In genomic region chr14:34098045-34098984, GRCh38 we compare ENCODE assay signal across 1 cellular context.
TF ChIP-seq lines count a peak whose summit lies in the region.

No MANE protein-coding gene starts in this region.

TF ChIP-seq in HepG2, 621 proteins besides CTCF, POLR2A, EP300 and RAD21 (continued from another document and continues in another):
- 0 out of 4 replicates have a peak, but pooled peaks of 1 of the 2 experiments have one; percentile 26 for TF ChIP-seq REST (IDR thresholded peaks at IDR 0.05; ENCODE audit: borderline replicate concordance in 1 of 2, low read depth in 1 of 2, low read length in 2 of 2)
- TF ChIP-seq ZNF33B (CRISPR knock-in tag; IDR thresholded peaks at IDR 0.05), result no peak
- no peak for TF ChIP-seq SIN3B (IDR thresholded peaks at IDR 0.05; ENCODE audit: low read length)
- peak; percentile 42 to 48; a peak in 1 of 4 replicates for TF ChIP-seq HMGXB4 (CRISPR knock-in tag; IDR thresholded peaks at IDR 0.05; ENCODE audit: borderline replicate concordance in 1 of 2, low read depth in 1 of 2)
- no peak for TF ChIP-seq GPN1 (CRISPR knock-in tag; IDR thresholded peaks at IDR 0.05; ENCODE audit: borderline replicate concordance)
- TF ChIP-seq CREM (IDR thresholded peaks at IDR 0.05), result no peak
- no peak for TF ChIP-seq CREM (CRISPR knock-in tag; IDR thresholded peaks at IDR 0.05)
- TF ChIP-seq ZNF205 (CRISPR knock-in tag; IDR thresholded peaks at IDR 0.05), result 0 out of 2 replicates have a peak, but pooled peaks have one; percentile 11
- 0 out of 2 replicates have a peak, but pooled peaks have one; percentile 33 for TF ChIP-seq ZNF354B (CRISPR knock-in tag; IDR thresholded peaks at IDR 0.05)
- 0 out of 2 replicates have a peak, but pooled peaks have one; percentile 41 for TF ChIP-seq ZNF670 (CRISPR knock-in tag; IDR thresholded peaks at IDR 0.05; ENCODE audit: borderline replicate concordance)
- TF ChIP-seq ZNF570 (CRISPR knock-in tag; IDR thresholded peaks at IDR 0.05; ENCODE audit: borderline replicate concordance), result no peak
- TF ChIP-seq IRF2 (CRISPR knock-in tag; IDR thresholded peaks at IDR 0.05), result peak; percentile 60
- TF ChIP-seq IKZF1 (IDR thresholded peaks at IDR 0.05), result no peak
- TF ChIP-seq SOX5 (CRISPR knock-in tag; IDR thresholded peaks at IDR 0.05; ENCODE audit: borderline replicate concordance), result peak; percentile 24; the same call in 1 of the 2 replicates
- no peak; the same call in 1 of the 2 replicates for TF ChIP-seq ZNF337 (CRISPR knock-in tag; IDR thresholded peaks at IDR 0.05; ENCODE audit: borderline replicate concordance, low read depth)
- TF ChIP-seq ZNF225 (CRISPR knock-in tag; IDR thresholded peaks at IDR 0.05), result no peak
- 0 out of 2 replicates have a peak, but pooled peaks have one; percentile 5 for TF ChIP-seq SNAPC4 (CRISPR knock-in tag; IDR thresholded peaks at IDR 0.05)
- TF ChIP-seq ZBTB43 (CRISPR knock-in tag; conservative IDR thresholded peaks at IDR 0.05), result no peak
- TF ChIP-seq ERF (CRISPR knock-in tag; IDR thresholded peaks at IDR 0.05), result 0 out of 2 replicates have a peak, but pooled peaks have one; percentile 33
- peak; percentile 58 for TF ChIP-seq ZNF501 (CRISPR knock-in tag; IDR thresholded peaks at IDR 0.05)
- no peak for TF ChIP-seq TRIM22 (IDR thresholded peaks at IDR 0.05)
- TF ChIP-seq ZBTB34 (CRISPR knock-in tag; IDR thresholded peaks at IDR 0.05), result no peak
- 0 out of 2 replicates have a peak, but pooled peaks have one; percentile 58 for TF ChIP-seq SMAD1 (CRISPR knock-in tag; IDR thresholded peaks at IDR 0.05; ENCODE audit: borderline replicate concordance, low read depth)
- TF ChIP-seq HOXA5 (CRISPR knock-in tag; IDR thresholded peaks at IDR 0.05), result peak; percentile 54; the same call in 1 of the 2 replicates
- TF ChIP-seq CC2D1A (CRISPR knock-in tag; IDR thresholded peaks at IDR 0.05), result 0 out of 2 replicates have a peak, but pooled peaks have one; percentile 91
- no peak for TF ChIP-seq ZC3H4 (CRISPR knock-in tag; IDR thresholded peaks at IDR 0.05; ENCODE audit: borderline replicate concordance)
- TF ChIP-seq ZBTB4 (CRISPR knock-in tag; IDR thresholded peaks at IDR 0.05; ENCODE audit: borderline replicate concordance), result peak; percentile 23; the same call in 1 of the 2 replicates
- TF ChIP-seq SOX6 (IDR thresholded peaks at IDR 0.05), result no peak
- TF ChIP-seq SOX6 (CRISPR knock-in tag; IDR thresholded peaks at IDR 0.05), result peak; percentile 41; the same call in 1 of the 2 replicates
- TF ChIP-seq TCF7L2 (IDR thresholded peaks at IDR 0.05; ENCODE audit: low read depth, low read length), result no peak
- TF ChIP-seq MXD1 (CRISPR knock-in tag; IDR thresholded peaks at IDR 0.05), result no peak
- peak; percentile 46; the same call in 1 of the 2 replicates for TF ChIP-seq ZNF44 (CRISPR knock-in tag; IDR thresholded peaks at IDR 0.05)
- peak; percentile 64; the same call in 1 of the 2 replicates for TF ChIP-seq ZNF775 (CRISPR knock-in tag; IDR thresholded peaks at IDR 0.05; ENCODE audit: borderline replicate concordance)
- no peak for TF ChIP-seq ZNF607 (CRISPR knock-in tag; IDR thresholded peaks at IDR 0.05; ENCODE audit: borderline replicate concordance)
- TF ChIP-seq E2F2 (CRISPR knock-in tag; IDR thresholded peaks at IDR 0.05; ENCODE audit: borderline replicate concordance), result 0 out of 2 replicates have a peak, but pooled peaks have one; percentile 11
- 0 out of 2 replicates have a peak, but pooled peaks have one; percentile 23 for TF ChIP-seq ZNF556 (CRISPR knock-in tag; IDR thresholded peaks at IDR 0.05; ENCODE audit: borderline replicate concordance)
- no peak for TF ChIP-seq TEF (CRISPR knock-in tag; IDR thresholded peaks at IDR 0.05)
